Comparison of ENCODE assay signal across 2 cellular contexts in genomic region chr6:109242029-109242428, GRCh38.
TF ChIP-seq lines count a peak whose summit lies in the region.

No MANE protein-coding gene starts in this region.

TF ChIP-seq in GM23338, 12 proteins besides CTCF, POLR2A, EP300 and RAD21:
- TF ChIP-seq JUNB (IDR thresholded peaks at IDR 0.05; ENCODE audit: unreplicated experiment) (no peak), POLR2AphosphoS5 (IDR thresholded peaks at IDR 0.05; ENCODE audit: low read depth) (no peak), ZNF462 (CRISPR knock-in tag; IDR thresholded peaks at IDR 0.05) (no peak), NANOG (IDR thresholded peaks at IDR 0.05; ENCODE audit: borderline replicate concordance) (no peak), ZNF331 (CRISPR knock-in tag; IDR thresholded peaks at IDR 0.05; ENCODE audit: low read depth) (no peak), EZH2phosphoT487 (IDR thresholded peaks at IDR 0.05; ENCODE audit: unreplicated experiment) (no peak), ETS1 (IDR thresholded peaks at IDR 0.05) (no peak), EZH2 (IDR thresholded peaks at IDR 0.05; ENCODE audit: low read depth, unreplicated experiment) (no peak)

TF ChIP-seq in H1, 55 proteins besides CTCF, POLR2A, EP300 and RAD21:
- no peak for TF ChIP-seq CREB1 (IDR thresholded peaks at IDR 0.05)
- no peak for TF ChIP-seq BCL11A (IDR thresholded peaks at IDR 0.05; ENCODE audit: low read depth in 2 of 2, low read length in 2 of 2)
- TF ChIP-seq TEAD4 (IDR thresholded peaks at IDR 0.05; ENCODE audit: low read depth, low read length), result no peak
- TF ChIP-seq JUN (IDR thresholded peaks at IDR 0.05; ENCODE audit: low read depth, low read length), result no peak
- no peak for TF ChIP-seq TAF7 (optimal IDR thresholded peaks at IDR 0.05; ENCODE audit: borderline replicate concordance, low read depth, low read length)
- no peak for TF ChIP-seq RNF2 (IDR thresholded peaks at IDR 0.05; ENCODE audit: borderline replicate concordance, low read depth, low read length, missing control alignments, poor library complexity, severe bottlenecking)
- TF ChIP-seq SAP30 (IDR thresholded peaks at IDR 0.05; ENCODE audit: insufficient read depth, insufficient replicate concordance, low read length), result no peak
- no peak for TF ChIP-seq HDAC6 (IDR thresholded peaks at IDR 0.05; ENCODE audit: low read depth, low read length)
- no peak for TF ChIP-seq SIN3A (conservative IDR thresholded peaks at IDR 0.05 in 1 of 2, IDR thresholded peaks at IDR 0.05 in 1 of 2; ENCODE audit: low read depth in 1 of 2, low read length in 2 of 2)
- no peak for TF ChIP-seq NANOG (IDR thresholded peaks at IDR 0.05; ENCODE audit: insufficient read depth, low read depth, low read length, poor library complexity, severe bottlenecking)
- TF ChIP-seq RFX5 (IDR thresholded peaks at IDR 0.05; ENCODE audit: borderline replicate concordance, low read depth, low read length), result no peak
- TF ChIP-seq YY1 (IDR thresholded peaks at IDR 0.05; ENCODE audit: low read depth, low read length), result no peak
- no peak for TF ChIP-seq FOSL1 (IDR thresholded peaks at IDR 0.05; ENCODE audit: insufficient read depth, low read depth, low read length)
- TF ChIP-seq SUZ12 (IDR thresholded peaks at IDR 0.05; ENCODE audit: low read length), result no peak
- no peak for TF ChIP-seq GABPA (IDR thresholded peaks at IDR 0.05; ENCODE audit: borderline replicate concordance, insufficient read depth, low read length)
- no peak for TF ChIP-seq HDAC2 (IDR thresholded peaks at IDR 0.05; ENCODE audit: borderline replicate concordance in 1 of 2, low read depth in 2 of 2, low read length in 2 of 2)
